ENCODE assay signal across 8 cellular contexts in genomic region chr11:43682081-43682480, GRCh38. TPM values are rescaled to one million over a fixed set of nuclear protein-coding genes. Genes with fewer than 3 reads are reported as not detected.
DNase-seq lines count a peak whose midpoint lies in the region; ATAC-seq and TF ChIP-seq lines count a peak whose summit lies in the region.
"Not testable (repeated sequence)": the region's sequence is repeated elsewhere in the genome, so short reads cannot be mapped to it uniquely, and the experiment has no call there.

No MANE protein-coding gene starts in this region.

- not testable (repeated sequence) for H3K27me3 ChIP-seq in CD8-positive, alpha-beta T cell (ENCODE audit: insufficient read depth, low read length); duodenal mucosa (ENCODE audit: control insufficient read depth in 1 of 2, insufficient read depth in 2 of 2, low read length in 2 of 2); neural cell (ENCODE audit: insufficient read depth, low read depth, low read length); thoracic aorta (replicated peaks; ENCODE audit: insufficient read depth)

- POLR2A ChIA-PET in CD8-positive, alpha-beta T cell (lab: Charles Lee) = not testable (repeated sequence)

- peaks cover 31% of the 10 kb centered on the region for H3K36me3 Mint-ChIP-seq in CD8-positive, alpha-beta T cell
- H3K36me3 Mint-ChIP-seq in IgD-negative memory B cell = peaks cover 11% of the 10 kb centered on the region
- H3K36me3 Mint-ChIP-seq in activated T-helper 1 cell treated with anti-CD3 and anti-CD28 coated beads, Interleukin-12 subunit alpha, Interleukin-12 subunit beta, Interleukin-2, Interleukin-4 antibody, amounts not matched to agents 30 ng/mL and 10 ng/mL and 1 ng/mL, durations not matched to agents 14 hours and 24 hours and 36 hours (ENCODE audit: low read depth) = peaks cover 37% of the 10 kb centered on the region

- not testable (repeated sequence) for H2AFZ ChIP-seq in neural cell (ENCODE audit: low read depth, low read length)

- not testable (repeated sequence) for H4K20me1 ChIP-seq in neural cell (ENCODE audit: insufficient read depth)

- H3F3A ChIP-seq in neural cell (ENCODE audit: insufficient read depth, low read length, poor library complexity, severe bottlenecking) = not testable (repeated sequence)

- H3K9me3 Mint-ChIP-seq in CD8-positive, alpha-beta T cell; IgD-negative memory B cell: not testable (repeated sequence)
- peaks cover 19% of the 10 kb centered on the region for H3K9me3 Mint-ChIP-seq in activated T-helper 1 cell treated with anti-CD3 and anti-CD28 coated beads, Interleukin-12 subunit alpha, Interleukin-12 subunit beta, Interleukin-2, Interleukin-4 antibody, amounts not matched to agents 30 ng/mL and 10 ng/mL and 1 ng/mL, durations not matched to agents 14 hours and 24 hours and 36 hours

- H3K9me2 ChIP-seq in neural cell (ENCODE audit: insufficient read depth, low read length) = not testable (repeated sequence)

- H3K27ac ChIP-seq in CD8-positive, alpha-beta T cell (ENCODE audit: low read depth, low read length); duodenal mucosa (ENCODE audit: low read depth, low read length): not testable (repeated sequence)
- H3K27ac ChIP-seq in neural cell (ENCODE audit: low read length) = peak overlapping the region; percentile 98
- peak overlapping the region in 1 of 2 donors; percentile 92 for H3K27ac ChIP-seq in thoracic aorta

- ATAC-seq in CD8-positive, alpha-beta T cell; thoracic aorta (ENCODE audit: insufficient number of reproducible peaks, low FRiP score, low read depth): not testable (repeated sequence)

- not testable (repeated sequence) for DNase-seq in CD8-positive, alpha-beta T cell; activated T-helper 1 cell treated with anti-CD3 and anti-CD28 coated beads, Interleukin-12 subunit alpha, Interleukin-12 subunit beta, Interleukin-2, Interleukin-4 antibody, amounts not matched to agents 30 ng/mL and 10 ng/mL and 1 ng/mL, durations not matched to agents 14 hours and 24 hours and 36 hours (ENCODE audit: low spot score); thoracic aorta (ENCODE audit: low spot score)
- peak; percentile 4 for DNase-seq in RPMI8226

- H3K4me3 Mint-ChIP-seq in CD8-positive, alpha-beta T cell = peak overlapping the region; percentile 89
- H3K4me3 Mint-ChIP-seq in IgD-negative memory B cell = peak overlapping the region; percentile 92 to 96 (median 93)
- H3K4me3 Mint-ChIP-seq in activated T-helper 1 cell treated with anti-CD3 and anti-CD28 coated beads, Interleukin-12 subunit alpha, Interleukin-12 subunit beta, Interleukin-2, Interleukin-4 antibody, amounts not matched to agents 30 ng/mL and 10 ng/mL and 1 ng/mL, durations not matched to agents 14 hours and 24 hours and 36 hours = peak overlapping the region; percentile 99

- not testable (repeated sequence) for TF ChIP-seq RAD21 in neural cell (conservative IDR thresholded peaks at IDR 0.05)

- H3K27me3 Mint-ChIP-seq in CD8-positive, alpha-beta T cell (ENCODE audit: low read depth); IgD-negative memory B cell; activated T-helper 1 cell treated with anti-CD3 and anti-CD28 coated beads, Interleukin-12 subunit alpha, Interleukin-12 subunit beta, Interleukin-2, Interleukin-4 antibody, amounts not matched to agents 30 ng/mL and 10 ng/mL and 1 ng/mL, durations not matched to agents 14 hours and 24 hours and 36 hours (ENCODE audit: insufficient read depth): not testable (repeated sequence)

- not testable (repeated sequence) for H3K4me3 ChIP-seq in CD8-positive, alpha-beta T cell (ENCODE audit: low read depth, low read length)
- H3K4me3 ChIP-seq in duodenal mucosa (ENCODE audit: low read depth in 1 of 2, low read length in 2 of 2) = peak overlapping the region; percentile 89 to 92
- H3K4me3 ChIP-seq in iPS-11a (ENCODE audit: low read depth, low read length) = peak overlapping the region; percentile 87
- peak overlapping the region; percentile 87 for H3K4me3 ChIP-seq in neural cell (ENCODE audit: low read length)
- H3K4me3 ChIP-seq in thoracic aorta = peak overlapping the region; percentile 92

- peaks cover 37% of the 10 kb centered on the region for H3K79me2 ChIP-seq in neural cell (replicated peaks; ENCODE audit: insufficient read depth, low read length)

- H3K4me1 Mint-ChIP-seq in CD8-positive, alpha-beta T cell (ENCODE audit: low read depth) = peaks cover 36% of the 10 kb centered on the region
- peaks cover 24 to 34% (median 26%) of the 10 kb centered on the region in 3 donors for H3K4me1 Mint-ChIP-seq in IgD-negative memory B cell
- peaks cover 41% of the 10 kb centered on the region for H3K4me1 Mint-ChIP-seq in activated T-helper 1 cell treated with anti-CD3 and anti-CD28 coated beads, Interleukin-12 subunit alpha, Interleukin-12 subunit beta, Interleukin-2, Interleukin-4 antibody, amounts not matched to agents 30 ng/mL and 10 ng/mL and 1 ng/mL, durations not matched to agents 14 hours and 24 hours and 36 hours (ENCODE audit: low read depth)

- peaks cover 15% of the 10 kb centered on the region for H3K4me1 ChIP-seq in CD8-positive, alpha-beta T cell (ENCODE audit: insufficient read depth, low read length)
- not testable (repeated sequence) for H3K4me1 ChIP-seq in duodenal mucosa (ENCODE audit: control insufficient read depth in 1 of 2, insufficient read depth in 2 of 2, low read length in 2 of 2)
- peaks cover 25 to 33% of the 10 kb centered on the region in 2 donors for H3K4me1 ChIP-seq in thoracic aorta (ENCODE audit: control insufficient read depth in 1 of 2, low read depth in 2 of 2)

- not testable (repeated sequence) for TF ChIP-seq CTCF in CD8-positive, alpha-beta T cell (IDR thresholded peaks at IDR 0.05); neural cell (IDR thresholded peaks at IDR 0.05; ENCODE audit: poor library complexity, severe bottlenecking); thoracic aorta (IDR thresholded peaks at IDR 0.05)

- not testable (repeated sequence) for H3K9me3 ChIP-seq in CD8-positive, alpha-beta T cell (ENCODE audit: low read length); duodenal mucosa (ENCODE audit: control insufficient read depth in 1 of 2, low read length in 2 of 2); neural cell (ENCODE audit: low read length); thoracic aorta

- H3K9ac ChIP-seq in duodenal mucosa (ENCODE audit: low read depth in 1 of 2, low read length in 2 of 2) (peak overlapping the region; percentile 92 to 96), neural cell (ENCODE audit: low read length) (peak overlapping the region; percentile 96)

- H3K36me3 ChIP-seq in CD8-positive, alpha-beta T cell (ENCODE audit: insufficient read depth, low read length); duodenal mucosa (ENCODE audit: control insufficient read depth in 1 of 2, insufficient read depth in 2 of 2, low read length in 2 of 2); neural cell (ENCODE audit: insufficient read depth, low read length); thoracic aorta: not testable (repeated sequence)

- H3K4me2 ChIP-seq in neural cell (ENCODE audit: low read length) = peak overlapping the region; percentile 93

- H3K27ac Mint-ChIP-seq in CD8-positive, alpha-beta T cell = peak overlapping the region; percentile 98
- H3K27ac Mint-ChIP-seq in IgD-negative memory B cell = peak overlapping the region; percentile 65 to 95 (median 93)
- H3K27ac Mint-ChIP-seq in activated T-helper 1 cell treated with anti-CD3 and anti-CD28 coated beads, Interleukin-12 subunit alpha, Interleukin-12 subunit beta, Interleukin-2, Interleukin-4 antibody, amounts not matched to agents 30 ng/mL and 10 ng/mL and 1 ng/mL, durations not matched to agents 14 hours and 24 hours and 36 hours = peak overlapping the region; percentile 94

- CTCF ChIA-PET in CD8-positive, alpha-beta T cell (lab: Charles Lee) = not testable (repeated sequence)

- TF ChIP-seq EP300 in neural cell (conservative IDR thresholded peaks at IDR 0.05; ENCODE audit: poor library complexity, severe bottlenecking) = not testable (repeated sequence)

- intact Hi-C loops in CD8-positive, alpha-beta T cell (cut with DNase I, micrococcal nuclease) = loop anchor here (5.0 to 10.0 kb wide), 3 partner anchors 200 to 883 kb away; partner anchors contain the start of genes ALKBH3 (in 2 of the 2), ACCS (in 1 of the 2) and CD82 (in 1 of the 2)
- intact Hi-C loops in activated T-helper 1 cell treated with anti-CD3 and anti-CD28 coated beads, Interleukin-12 subunit alpha, Interleukin-12 subunit beta, Interleukin-2, Interleukin-4 antibody, amounts not matched to agents 30 ng/mL and 10 ng/mL and 1 ng/mL, durations not matched to agents 14 hours and 24 hours and 36 hours (cut with micrococcal nuclease) = loop anchor here (5.0 kb wide), 2 partner anchors 200 to 260 kb away; partner anchors contain the start of genes ALKBH3 and C11orf96

RNA-seq across cellular contexts. Expression of gene HSD17B12, which starts 1.5 kb away (rescaled TPM):
- 10 to 100 TPM; 13.8 to 14.0 TPM for total RNA-seq in CD8-positive, alpha-beta T cell
- polyA plus RNA-seq in IgD-negative memory B cell = 30.9 TPM
- 72.3 and 77.8 TPM in 2 replicates for total RNA-seq in activated T-helper 1 cell treated with anti-CD3 and anti-CD28 coated beads, Interleukin-12 subunit alpha, Interleukin-12 subunit beta, Interleukin-2, Interleukin-4 antibody, amounts not matched to agents 30 ng/mL and 10 ng/mL and 1 ng/mL, durations not matched to agents 14 hours and 24 hours and 36 hours
- 56.9 and 58.8 TPM in 2 replicates for polyA plus RNA-seq in neural cell
- 145 and 161 TPM in 2 replicates for polyA minus RNA-seq in neural cell
- total RNA-seq in thoracic aorta = 10 to 100 TPM; 91.7 to 97.4 TPM
